ENCODE assay signal across 24 cellular contexts in the genomic region with DNA sequence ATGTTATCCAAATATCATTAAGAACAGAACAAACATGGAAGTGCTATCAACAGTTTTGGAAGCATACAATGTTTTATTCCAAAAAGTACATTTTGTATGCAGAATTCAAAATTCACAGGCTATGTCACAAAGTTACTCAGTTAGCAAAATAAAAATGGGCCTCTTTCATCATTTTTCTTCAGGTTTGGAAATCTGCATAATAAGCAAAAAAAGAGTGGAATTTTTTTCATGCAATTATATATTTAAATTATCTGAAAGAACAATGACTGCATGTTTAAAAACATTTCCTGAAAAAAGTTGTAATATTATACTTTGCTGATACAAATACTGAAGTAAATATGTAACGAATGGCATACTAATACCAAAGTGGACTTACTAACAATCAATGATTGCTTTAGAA.
"Had no signal": no experiment of that assay in that cellular context is flagged by ENCODE, and none has a peak within 500 bp of the region (broad histone marks: within the 10 kb centered on the region; RNA-seq: fewer than 3 reads in every experiment).

No MANE protein-coding gene starts in this region.

- FAIRE-seq: colon, endothelial cell of umbilical vein, islet of Langerhans, keratinocyte had no signal

- H3K27me3 ChIP-seq: esophagus squamous epithelium, gastrocnemius medialis, heart right ventricle, left lung had no signal

- H3K4me3 ChIP-seq: coronary artery, dorsolateral prefrontal cortex, esophagus squamous epithelium, gastrocnemius medialis, heart right ventricle, left lung, lower lobe of right lung had no signal

- H3K4me1 ChIP-seq: esophagus squamous epithelium, gastrocnemius medialis, heart right ventricle, left lung, lower lobe of right lung had no signal

- ATAC-seq: gastrocnemius medialis; heart right ventricle; left cardiac atrium; left lung; left ventricle myocardium superior; lower lobe of right lung; naive thymus-derived CD4-positive, alpha-beta T cell had no signal

- H3K36me3 ChIP-seq: esophagus squamous epithelium, gastrocnemius medialis, heart right ventricle, left lung, lower lobe of right lung had no signal

- H3K9me3 ChIP-seq: esophagus squamous epithelium, gastrocnemius medialis, heart right ventricle, left lung, lower lobe of right lung had no signal

- H3K27ac ChIP-seq: coronary artery, dorsolateral prefrontal cortex, esophagus squamous epithelium, gastrocnemius medialis, heart right ventricle, left lung, lower lobe of right lung had no signal

- DNase-seq: dermis blood vessel endothelial cell; dorsolateral prefrontal cortex; effector CD4-positive, alpha-beta T cell; effector memory CD4-positive, alpha-beta T cell; esophagus squamous epithelium; foreskin fibroblast; foreskin melanocyte; gastrocnemius medialis; glutamatergic neuron; head of caudate nucleus; heart right ventricle; hippocampal formation; left cardiac atrium; left lung; left ventricle myocardium superior; lower lobe of right lung; mesendoderm; midbrain; naive thymus-derived CD4-positive, alpha-beta T cell had no signal
